In genomic region chr22:49340406-49340805, GRCh38 we compare ENCODE assay signal across 29 cellular contexts.
"Had no signal": no experiment of that assay in that cellular context is flagged by ENCODE, and none has a peak within 500 bp of the region (broad histone marks: within the 10 kb centered on the region; RNA-seq: fewer than 3 reads in every experiment).

No MANE protein-coding gene starts in this region.

- H3K9me3 Mint-ChIP-seq: activated naive CD4-positive, alpha-beta T cell treated with anti-CD3 and anti-CD28 coated beads, Interleukin-2, amount 10 ng/mL, durations not matched to agents 7 days and 5 days; activated naive CD8-positive, alpha-beta T cell treated with anti-CD3 and anti-CD28 coated beads, Interleukin-2, amount 10 ng/mL, durations not matched to agents 7 days and 5 days; activated T-cell treated with anti-CD3 and anti-CD28 coated beads, Interleukin-2, amount 50 U/mL, for 72 hours; dendritic cell treated with granulocyte-macrophage colony-stimulating factor and Interleukin-4, amounts not matched to agents 40 ng/mL and 50 ng/mL, for 4 days; endodermal cell; naive B cell; T-helper 1 cell treated with Interleukin-12 subunit alpha and Interleukin-12 subunit beta and Interleukin-4 antibody, amounts not matched to agents 30 μg/mL and 1 μg/mL, for 36 hours had no signal

- H3K4me1 Mint-ChIP-seq: activated naive CD4-positive, alpha-beta T cell treated with anti-CD3 and anti-CD28 coated beads, Interleukin-2, amount 10 ng/mL, durations not matched to agents 7 days and 5 days; activated naive CD8-positive, alpha-beta T cell treated with anti-CD3 and anti-CD28 coated beads, Interleukin-2, amount 10 ng/mL, durations not matched to agents 7 days and 5 days; endodermal cell; mesothelial cell of epicardium; naive B cell had no signal

- ATAC-seq: activated T-cell treated with anti-CD3 and anti-CD28 coated beads, Interleukin-2, amount 50 U/mL, for 72 hours; esophagus mucosa had no signal

- H3K4me1 ChIP-seq: left ventricle myocardium inferior, prostate gland, testis, transverse colon, vagina had no signal

- H3K36me3 ChIP-seq: brain microvascular endothelial cell, left ventricle myocardium inferior, neutrophil, ovary, prostate gland, transverse colon, vagina had no signal

- H3K4me3 ChIP-seq: left ventricle myocardium inferior, ovary, prostate gland, SK-N-MC, testis, transverse colon, vagina had no signal

- H3K36me3 Mint-ChIP-seq: activated naive CD4-positive, alpha-beta T cell treated with anti-CD3 and anti-CD28 coated beads, Interleukin-2, amount 10 ng/mL, durations not matched to agents 7 days and 5 days; activated naive CD8-positive, alpha-beta T cell treated with anti-CD3 and anti-CD28 coated beads, Interleukin-2, amount 10 ng/mL, durations not matched to agents 7 days and 5 days; mesothelial cell of epicardium; naive B cell had no signal

- H3K4me3 Mint-ChIP-seq: activated naive CD4-positive, alpha-beta T cell treated with anti-CD3 and anti-CD28 coated beads, Interleukin-2, amount 10 ng/mL, durations not matched to agents 7 days and 5 days; activated naive CD8-positive, alpha-beta T cell treated with anti-CD3 and anti-CD28 coated beads, Interleukin-2, amount 10 ng/mL, durations not matched to agents 7 days and 5 days; activated T-cell treated with anti-CD3 and anti-CD28 coated beads, Interleukin-2, amount 50 U/mL, for 72 hours; dendritic cell treated with granulocyte-macrophage colony-stimulating factor and Interleukin-4, amounts not matched to agents 40 ng/mL and 50 ng/mL, for 4 days; endodermal cell; mesothelial cell of epicardium; naive B cell; nephron progenitor cell; T-helper 1 cell treated with Interleukin-12 subunit alpha and Interleukin-12 subunit beta and Interleukin-4 antibody, amounts not matched to agents 30 μg/mL and 1 μg/mL, for 36 hours had no signal

- H3K27ac ChIP-seq: brain microvascular endothelial cell, left ventricle myocardium inferior, neutrophil, ovary, prostate gland, SK-N-MC, testis, transverse colon, vagina, VCaP had no signal

- H3K9me3 ChIP-seq: neutrophil, ovary, prostate gland, testis, transverse colon, vagina had no signal

- H3K27me3 ChIP-seq: brain microvascular endothelial cell, ovary, testis, transverse colon, vagina had no signal

- H3K27ac Mint-ChIP-seq: activated naive CD4-positive, alpha-beta T cell treated with anti-CD3 and anti-CD28 coated beads, Interleukin-2, amount 10 ng/mL, durations not matched to agents 7 days and 5 days; activated naive CD8-positive, alpha-beta T cell treated with anti-CD3 and anti-CD28 coated beads, Interleukin-2, amount 10 ng/mL, durations not matched to agents 7 days and 5 days; activated T-cell treated with anti-CD3 and anti-CD28 coated beads, Interleukin-2, amount 50 U/mL, for 72 hours; dendritic cell treated with granulocyte-macrophage colony-stimulating factor and Interleukin-4, amounts not matched to agents 40 ng/mL and 50 ng/mL, for 4 days; endodermal cell; mesothelial cell of epicardium; nephron progenitor cell; T-helper 1 cell treated with Interleukin-12 subunit alpha and Interleukin-12 subunit beta and Interleukin-4 antibody, amounts not matched to agents 30 μg/mL and 1 μg/mL, for 36 hours had no signal

- DNase-seq: activated CD4-positive, alpha-beta T cell treated with anti-CD3 and anti-CD28 coated beads for 4 hours; activated CD4-positive, alpha-beta T cell treated with anti-CD3 and anti-CD28 coated beads, Interleukin-2, amount 50 U/mL, for 4 hours; activated naive CD4-positive, alpha-beta T cell treated with anti-CD3 and anti-CD28 coated beads, Interleukin-2, amount 10 ng/mL, durations not matched to agents 7 days and 5 days; activated naive CD8-positive, alpha-beta T cell treated with anti-CD3 and anti-CD28 coated beads, Interleukin-2, amount 10 ng/mL, durations not matched to agents 7 days and 5 days; activated T-cell treated with anti-CD3 and anti-CD28 coated beads, Interleukin-2, amount 50 U/mL, for 72 hours; brain microvascular endothelial cell; endodermal cell; foreskin fibroblast; hippocampal formation; kidney glomerular epithelial cell; left ventricle myocardium inferior; mammary epithelial cell; naive B cell; nephron progenitor cell; retina; stimulated activated naive CD4-positive, alpha-beta T cell treated with Interleukin-2 at 50 U/mL for 16 hours; T-helper 9 cell; testis; transverse colon had no signal
